ENCODE assay signal across 7 cellular contexts in genomic region chr18:79068946-79069791, GRCh38. TPM values are rescaled to one million over a fixed set of nuclear protein-coding genes. Genes with fewer than 3 reads are reported as not detected.
A peak's percentile ranks its signal among the peaks of the same experiment; 100 is the strongest.
DNase-seq lines count a peak whose midpoint lies in the region; ATAC-seq and TF ChIP-seq lines count a peak whose summit lies in the region.

TSS of gene ATP9B (plus strand) at chr18:79069394. CDS start at chr18:79069411, 17 bp downstream.

- H3K79me2 ChIP-seq in hepatocyte: peaks cover 37% of the 10 kb centered on the region

- no peaks in the 10 kb centered on the region for H3K9me2 ChIP-seq in hepatocyte (replicated peaks; ENCODE audit: insufficient read depth)

- TF ChIP-seq CTCF in astrocyte of the cerebellum (IDR thresholded peaks at IDR 0.05; ENCODE audit: low read depth, low read length, missing control alignments) (no peak), hepatocyte (IDR thresholded peaks at IDR 0.05; ENCODE audit: poor library complexity) (no peak)

- no peaks in the 10 kb centered on the region for H3K9me3 ChIP-seq in hepatocyte (ENCODE audit: low read depth)

- peak within 1 kb of the TSS; percentile 82 for H3K4me2 ChIP-seq in hepatocyte

- H3K27me3 ChIP-seq in hepatocyte: no peaks in the 10 kb centered on the region

- H3K4me3 ChIP-seq in astrocyte of the cerebellum (ENCODE audit: low read depth, low read length) (peak within 1 kb of the TSS; percentile 91), hepatocyte (peak within 1 kb of the TSS; percentile 41)

- H4K20me1 ChIP-seq in hepatocyte (ENCODE audit: insufficient read depth, poor library complexity, severe bottlenecking): no peaks in the 10 kb centered on the region

- H3K36me3 ChIP-seq in hepatocyte (replicated peaks; ENCODE audit: insufficient read depth, low read depth): no peaks in the 10 kb centered on the region

- WGBS in hepatocyte (ENCODE audit: low lambda C conversion rate, missing lambda C conversion rate): under 1% methylated on average over 51 of the region's 118 CpGs

- peaks cover 11% of the 10 kb centered on the region for H3K4me1 ChIP-seq in hepatocyte (ENCODE audit: insufficient read depth)

- peak; percentile 83 for ATAC-seq in GM18502 (IDR thresholded peaks at IDR 0.05; ENCODE audit: poor library complexity, unreplicated experiment)
- peak; percentile 83 for ATAC-seq in HG02938 (IDR thresholded peaks at IDR 0.05; ENCODE audit: unreplicated experiment)

- DNase-seq in NCI-H1930 (lab: John Stamatoyannopoulos, UW) (peak; percentile 97 to 99), T-helper 9 cell (peak; percentile 99), astrocyte of the cerebellum (ENCODE audit: low read depth) (peak; percentile 93), hepatocyte (ENCODE audit: low spot score) (peak; percentile 100), retina (peak; percentile 99)

- in situ Hi-C loops in astrocyte of the cerebellum (cut with HindIII; ENCODE audit: low sequenced_read_pairs): no loop called here

- H3K27ac ChIP-seq in hepatocyte: peak within 1 kb of the TSS; percentile 82

- peak within 1 kb of the TSS; percentile 86 for H2AFZ ChIP-seq in hepatocyte

RNA-seq across cellular contexts. Expression of gene ATP9B, which starts in this region (rescaled TPM):
- 16.9 and 23.8 TPM in 2 replicates for total RNA-seq in hepatocyte
- 12.9 and 14.6 TPM in 2 replicates for polyA plus RNA-seq in hepatocyte

Comparison
In these comparisons a context has a peak if more than half of its experiments do, and no peak if none do; other contexts are left out.
1. Peak in every context shown above with its lines: DNase-seq, ATAC-seq, H3K4me3 ChIP-seq and H3K27ac ChIP-seq.